ENCODE assay signal across 28 cellular contexts in the genomic region with DNA sequence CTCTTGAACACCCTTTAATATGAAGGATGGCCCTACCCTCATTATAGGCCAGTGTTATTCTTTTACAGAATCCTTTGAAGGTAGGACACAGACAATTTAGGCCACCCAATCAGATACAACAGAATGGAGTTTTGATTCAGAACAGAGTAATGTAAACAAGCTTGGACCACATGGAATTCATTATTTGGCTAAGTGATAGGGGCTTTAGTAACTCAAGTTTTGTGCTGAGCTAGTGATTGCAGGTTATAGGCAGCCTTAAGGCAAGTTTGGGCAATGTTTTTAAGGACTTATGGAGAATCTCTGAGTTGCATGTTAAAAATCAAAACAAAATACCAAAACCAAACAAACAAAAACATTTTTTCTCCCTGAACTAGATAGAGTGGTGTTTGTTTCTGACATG.
"Had no signal": no experiment of that assay in that cellular context is flagged by ENCODE, and none has a peak within 500 bp of the region (broad histone marks: within the 10 kb centered on the region; RNA-seq: fewer than 3 reads in every experiment).

No MANE protein-coding gene starts in this region.

- H3K27ac Mint-ChIP-seq: mesothelial cell of epicardium; naive B cell; natural killer cell treated with Interleukin-12 subunit alpha and Interleukin-12 subunit beta and Interleukin-15 and Interleukin-18, amount 100 ng/mL, for 72 hours; progenitor cell of endocrine pancreas; stimulated activated naive B cell treated with anti-CD40 and anti-IgM and Interleukin-4, amounts not matched to agents 10 μg/mL and 1 μg/mL and 100 μg/mL, for 72 hours; stimulated activated naive CD8-positive, alpha-beta T cell treated with anti-CD3 and anti-CD28 coated beads, Interleukin-15, Interleukin-2, amounts not matched to agents 100 ng/mL and 50 ng/mL, for 24 hours had no signal

- H3K36me3 Mint-ChIP-seq: mesothelial cell of epicardium; naive B cell; natural killer cell treated with Interleukin-12 subunit alpha and Interleukin-12 subunit beta and Interleukin-15 and Interleukin-18, amount 100 ng/mL, for 72 hours; stimulated activated naive B cell treated with anti-CD40 and anti-IgM and Interleukin-4, amounts not matched to agents 10 μg/mL and 1 μg/mL and 100 μg/mL, for 72 hours had no signal

- H3K9me3 Mint-ChIP-seq: mesothelial cell of epicardium, neural crest cell had no signal

- H3K4me1 Mint-ChIP-seq: mesothelial cell of epicardium; naive B cell; neural crest cell; stimulated activated naive B cell treated with anti-CD40 and anti-IgM and Interleukin-4, amounts not matched to agents 10 μg/mL and 1 μg/mL and 100 μg/mL, for 72 hours had no signal

- H3K79me2 ChIP-seq: hepatocyte, parathyroid adenoma had no signal

- DNase-seq: dorsolateral prefrontal cortex; effector CD4-positive, alpha-beta T cell; gastrocnemius medialis; heart left ventricle; left cardiac atrium; left lung; mesenchymal stem cell; mucosa of descending colon; naive B cell; right lobe of liver; small intestine; stimulated activated CD4-positive, alpha-beta T cell treated with anti-CD3 and anti-CD28 coated beads, Interleukin-15, amount 100 ng/mL, for 24 hours; stimulated activated CD4-positive, alpha-beta T cell treated with anti-CD3 and anti-CD28 coated beads, Interleukin-2, amount 100 ng/mL, for 48 hours; stimulated activated naive B cell treated with anti-CD40 and anti-IgM and Interleukin-4, amounts not matched to agents 10 μg/mL and 1 μg/mL and 100 μg/mL, for 72 hours; upper lobe of right lung; uterus had no signal

- H3K9ac ChIP-seq: parathyroid adenoma had no signal

- H3K9me3 ChIP-seq: gastrocnemius medialis, heart left ventricle, left lung, mucosa of descending colon, right lobe of liver, thoracic aorta, tibial nerve, upper lobe of right lung, uterus had no signal

- H3K4me2 ChIP-seq: hepatocyte had no signal

- H2AFZ ChIP-seq: hepatocyte, parathyroid adenoma had no signal

- FAIRE-seq: colon, small intestine had no signal

- ATAC-seq: esophagus mucosa; gastrocnemius medialis; heart left ventricle; left cardiac atrium; left lung; mucosa of descending colon; natural killer cell treated with Interleukin-12 subunit alpha and Interleukin-12 subunit beta and Interleukin-15 and Interleukin-18, amount 100 ng/mL, for 72 hours; right lobe of liver; stimulated activated naive B cell treated with anti-CD40 and anti-IgM and Interleukin-4, amounts not matched to agents 10 μg/mL and 1 μg/mL and 100 μg/mL, for 72 hours; upper lobe of right lung had no signal

- H3K27me3 Mint-ChIP-seq: naive B cell; natural killer cell treated with Interleukin-12 subunit alpha and Interleukin-12 subunit beta and Interleukin-15 and Interleukin-18, amount 100 ng/mL, for 72 hours; progenitor cell of endocrine pancreas; stimulated activated naive B cell treated with anti-CD40 and anti-IgM and Interleukin-4, amounts not matched to agents 10 μg/mL and 1 μg/mL and 100 μg/mL, for 72 hours; stimulated activated naive CD8-positive, alpha-beta T cell treated with anti-CD3 and anti-CD28 coated beads, Interleukin-15, Interleukin-2, amounts not matched to agents 100 ng/mL and 50 ng/mL, for 24 hours had no signal

- H3K36me3 ChIP-seq: gastrocnemius medialis, heart left ventricle, left lung, right lobe of liver, thoracic aorta, tibial nerve, upper lobe of right lung, uterus had no signal

- H3K4me1 ChIP-seq: gastrocnemius medialis, heart left ventricle, left lung, parathyroid adenoma, right lobe of liver, tibial nerve, upper lobe of right lung, uterus had no signal

- H3K4me3 ChIP-seq: dorsolateral prefrontal cortex, gastrocnemius medialis, heart left ventricle, hepatocyte, left lung, mucosa of descending colon, right lobe of liver, thoracic aorta, tibial nerve, upper lobe of right lung, uterus had no signal

- H3K27me3 ChIP-seq: dorsolateral prefrontal cortex, gastrocnemius medialis, heart left ventricle, hepatocyte, left lung, right lobe of liver, tibial nerve, upper lobe of right lung, uterus had no signal

- H3K27ac ChIP-seq: dorsolateral prefrontal cortex, epithelial cell of prostate, gastrocnemius medialis, heart left ventricle, hepatocyte, left lung, parathyroid adenoma, right lobe of liver, thoracic aorta, tibial nerve, upper lobe of right lung, uterus had no signal

- H3K4me3 Mint-ChIP-seq: mesothelial cell of epicardium; naive B cell; natural killer cell treated with Interleukin-12 subunit alpha and Interleukin-12 subunit beta and Interleukin-15 and Interleukin-18, amount 100 ng/mL, for 72 hours; neural crest cell; stimulated activated naive B cell treated with anti-CD40 and anti-IgM and Interleukin-4, amounts not matched to agents 10 μg/mL and 1 μg/mL and 100 μg/mL, for 72 hours; stimulated activated naive CD8-positive, alpha-beta T cell treated with anti-CD3 and anti-CD28 coated beads, Interleukin-15, Interleukin-2, amounts not matched to agents 100 ng/mL and 50 ng/mL, for 24 hours had no signal
